Comparison of ENCODE assay signal across 10 cellular contexts in the genomic region with DNA sequence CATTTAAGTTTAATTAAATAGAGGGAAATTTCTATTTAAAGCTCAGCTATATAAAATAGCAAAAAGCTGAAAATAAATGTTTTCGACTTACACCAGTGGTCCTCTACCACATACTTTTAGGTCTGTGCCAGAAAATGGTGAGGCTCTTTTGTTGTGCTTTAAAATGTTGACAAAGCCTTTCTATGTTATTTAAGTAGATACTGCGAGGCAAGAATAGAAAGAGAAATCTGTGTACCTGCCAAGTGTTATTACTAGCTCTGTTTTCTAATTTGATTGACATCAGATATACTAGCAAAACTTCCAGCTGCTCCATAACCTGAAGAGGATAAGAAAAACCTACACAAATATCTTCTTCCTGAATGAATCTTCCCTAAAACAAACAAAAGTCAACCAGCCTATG. TPM values are rescaled to one million over a fixed set of nuclear protein-coding genes. Genes with fewer than 3 reads are reported as not detected.
DNase-seq lines count a peak whose midpoint lies in the region; ATAC-seq and TF ChIP-seq lines count a peak whose summit lies in the region.
"Had no signal": no experiment of that assay in that cellular context is flagged by ENCODE, and none has a peak within 500 bp of the region (broad histone marks: within the 10 kb centered on the region; RNA-seq: fewer than 3 reads in every experiment).

No MANE protein-coding gene starts in this region.

- TF ChIP-seq POLR2A in testis (IDR thresholded peaks at IDR 0.05) = no peak

- H3K9ac ChIP-seq in mucosa of rectum (ENCODE audit: low read depth in 1 of 2, low read length in 2 of 2) = no peak overlapping the region

- no peak for TF ChIP-seq CTCF in cardiac muscle cell (IDR thresholded peaks at IDR 0.05; ENCODE audit: low read depth, low read length)
- no peak for TF ChIP-seq CTCF in testis (IDR thresholded peaks at IDR 0.05)

- H3K27ac ChIP-seq in cardiac muscle cell (peak overlapping the region; percentile 43), right cardiac atrium (ENCODE audit: low read length) (no peak overlapping the region), mucosa of rectum (ENCODE audit: low read depth in 2 of 2, low read length in 2 of 2) (peak overlapping the region; percentile 32 to 53), urinary bladder (ENCODE audit: low read depth) (peak overlapping the region; percentile 67), testis (peak overlapping the region in 1 of 2 donors; percentile 81)

- peaks cover 6% of the 10 kb centered on the region for H3K36me3 ChIP-seq in cardiac muscle cell
- H3K36me3 ChIP-seq in mucosa of rectum (ENCODE audit: control insufficient read depth in 2 of 2, insufficient read depth in 2 of 2, low read length in 2 of 2) = peaks cover 2 to 10% of the 10 kb centered on the region in 2 donors
- H3K36me3 ChIP-seq in urinary bladder (ENCODE audit: insufficient read depth) = peaks cover 2% of the 10 kb centered on the region
- H3K36me3 ChIP-seq in testis (ENCODE audit: low read depth, missing control alignments) = no peaks in the 10 kb centered on the region

- H3K27ac Mint-ChIP-seq in activated naive CD4-positive, alpha-beta T cell treated with anti-CD3 and anti-CD28 coated beads, Interleukin-2, amount 50 U/mL, for 72 hours = peak overlapping the region; percentile 98 to 99

- peaks cover 0 to 5% of the 10 kb centered on the region in 2 donors for H3K9me3 Mint-ChIP-seq in activated naive CD4-positive, alpha-beta T cell treated with anti-CD3 and anti-CD28 coated beads, Interleukin-2, amount 50 U/mL, for 72 hours

- H3K27me3 ChIP-seq in cardiac muscle cell (no peaks in the 10 kb centered on the region), right cardiac atrium (ENCODE audit: control insufficient read depth, insufficient read depth) (no peaks in the 10 kb centered on the region), mucosa of rectum (ENCODE audit: control insufficient read depth in 2 of 2, insufficient read depth in 2 of 2, low read length in 2 of 2) (no peaks in the 10 kb centered on the region), testis (no peaks in the 10 kb centered on the region)

- H3K4me1 ChIP-seq in cardiac muscle cell (ENCODE audit: low read depth) (peaks cover 12% of the 10 kb centered on the region), right cardiac atrium (ENCODE audit: control insufficient read depth, insufficient read depth, low read length) (peaks cover 8% of the 10 kb centered on the region), mucosa of rectum (ENCODE audit: control insufficient read depth in 2 of 2, insufficient read depth in 2 of 2, low read length in 2 of 2) (peaks cover 7 to 21% of the 10 kb centered on the region in 2 donors), urinary bladder (ENCODE audit: insufficient read depth) (no peaks in the 10 kb centered on the region), testis (peaks cover 26% of the 10 kb centered on the region)

- WGBS in right cardiac atrium = 52% methylated on average over 2 of the region's 2 CpGs
- WGBS in urinary bladder = 74% methylated on average over 2 of the region's 2 CpGs
- WGBS in testis, 2 donors = 63 to 66% methylated on average over 2 of the region's 2 CpGs

- DNase-seq in cardiac muscle cell (ENCODE audit: low read depth in 1 of 2, low spot score in 1 of 2) (no peak), right cardiac atrium (no peak), NCI-H1105 treated with DMSO at 0.1 percent for 48 hours (lab: John Stamatoyannopoulos, UW) (no peak), testis (no peak)
- DNase-seq in activated naive CD4-positive, alpha-beta T cell treated with anti-CD3 and anti-CD28 coated beads, Interleukin-2, amount 50 U/mL, for 72 hours (ENCODE audit: low spot score in 2 of 2) = no peak
- DNase-seq: activated CD4-positive, alpha-beta T cell treated with anti-CD3 and anti-CD28 coated beads for 48 hours; stimulated activated CD8-positive, alpha-beta memory T cell treated with anti-CD3 and anti-CD28 coated beads, Interleukin-4, amount 100 ng/mL, for 48 hours had no signal

- H3K4me3 ChIP-seq in cardiac muscle cell (no peak overlapping the region), right cardiac atrium (ENCODE audit: low read length) (no peak overlapping the region), mucosa of rectum (ENCODE audit: low read length in 2 of 2) (no peak overlapping the region), urinary bladder (ENCODE audit: low read depth, low read length) (no peak overlapping the region), testis (no peak overlapping the region)

- no peak for ATAC-seq in right cardiac atrium
- no peak for ATAC-seq in activated naive CD4-positive, alpha-beta T cell treated with anti-CD3 and anti-CD28 coated beads, Interleukin-2, amount 50 U/mL, for 72 hours
- ATAC-seq in GM18498 (IDR thresholded peaks at IDR 0.05; ENCODE audit: unreplicated experiment) = no peak

- H3K9me3 ChIP-seq in cardiac muscle cell (ENCODE audit: low read depth) = no peaks in the 10 kb centered on the region
- H3K9me3 ChIP-seq in right cardiac atrium (ENCODE audit: control insufficient read depth, low read length) = no peaks in the 10 kb centered on the region
- H3K9me3 ChIP-seq in mucosa of rectum (ENCODE audit: control insufficient read depth in 2 of 2, low read length in 2 of 2) = no peaks in the 10 kb centered on the region
- H3K9me3 ChIP-seq in testis = no peaks in the 10 kb centered on the region

- intact Hi-C loops in right cardiac atrium (cut with DNase I) (loop anchor here in 1 of 4 donors (10.0 kb wide), 1 partner anchor 55 kb away; the partner anchor contains the start of gene LPIN2), testis (cut with DNase I; ENCODE audit: low total_unique reads) (no loop called here)

- H3K36me3 Mint-ChIP-seq in activated naive CD4-positive, alpha-beta T cell treated with anti-CD3 and anti-CD28 coated beads, Interleukin-2, amount 50 U/mL, for 72 hours = peaks cover 36 to 37% of the 10 kb centered on the region in 2 donors

RNA-seq across cellular contexts. Expression of gene LPIN2, which starts 53.6 kb away (rescaled TPM):
- total RNA-seq in cardiac muscle cell (29.2 and 50.8 TPM in 2 replicates), right cardiac atrium (10 to 100 TPM; 12.6 to 18.1 (median 14.2) TPM), urinary bladder (32.2 TPM), testis (100 to 1,000 TPM; 109 to 141 TPM)
- polyA plus RNA-seq in cardiac muscle cell (18.1 and 27.4 TPM in 2 replicates), right cardiac atrium (5.0 TPM), urinary bladder (17.6 TPM), testis (ENCODE audit: insufficient read depth, low read depth, low replicate concordance) (56.0 TPM)
- total RNA-seq in activated naive CD4-positive, alpha-beta T cell treated with anti-CD3 and anti-CD28 coated beads, Interleukin-2, amount 50 U/mL, for 72 hours = 100 to 1,000 TPM in 1 of 2 donors, 10 to 100 TPM in 1; 66.0 to 113 TPM
